ENCODE assay signal across 11 cellular contexts in genomic region chr5:10460252-10460906, GRCh38. TPM values are rescaled to one million over a fixed set of nuclear protein-coding genes. Genes with fewer than 3 reads are reported as not detected.
DNase-seq lines count a peak whose midpoint lies in the region; ATAC-seq and TF ChIP-seq lines count a peak whose summit lies in the region.
"Had no signal": no experiment of that assay in that cellular context is flagged by ENCODE, and none has a peak within 500 bp of the region (broad histone marks: within the 10 kb centered on the region; RNA-seq: fewer than 3 reads in every experiment).

No MANE protein-coding gene starts in this region.

- H3K9ac ChIP-seq in SK-N-SH: no peak overlapping the region

- H3K9me3 ChIP-seq in SK-N-SH: no peaks in the 10 kb centered on the region
- no peaks in the 10 kb centered on the region for H3K9me3 ChIP-seq in left ventricle myocardium inferior (replicated peaks)

- no peaks in the 10 kb centered on the region for H3K9me2 ChIP-seq in SK-N-SH

- peak; percentile 47 for DNase-seq in EH (ENCODE audit: low read depth)
- peak; percentile 59 for DNase-seq in SK-N-SH
- peak; percentile 87 for DNase-seq in left ventricle myocardium inferior
- DNase-seq in posterior vena cava (ENCODE audit: low spot score): peak; percentile 68
- no peak for DNase-seq in DMS79 (lab: John Stamatoyannopoulos, UW)
- DNase-seq in NCI-H226: no peak
- DNase-seq in GM19240 (ENCODE audit: insufficient read length, low spot score): no peak
- DNase-seq: activated naive CD4-positive, alpha-beta T cell treated with anti-CD3 and anti-CD28 coated beads, Interleukin-2, amount 50 U/mL, for 16 hours; CD8-positive, alpha-beta T cell; NCI-H1417 treated with DMSO at 0.1 percent for 48 hours had no signal

- H3K36me3 ChIP-seq in SK-N-SH (replicated peaks in 1 of 2; ENCODE audit: control insufficient read depth in 1 of 2, insufficient read depth in 2 of 2, low read length in 1 of 2) (no peaks in the 10 kb centered on the region), left ventricle myocardium inferior (no peaks in the 10 kb centered on the region)

- no peaks in the 10 kb centered on the region for H4K20me1 ChIP-seq in SK-N-SH (ENCODE audit: insufficient read depth)

- 45% methylated on average over 11 of the region's 13 CpGs for WGBS in SK-N-SH (ENCODE audit: low lambda C conversion rate)

- TF ChIP-seq RAD21 in SK-N-SH (IDR thresholded peaks at IDR 0.05; ENCODE audit: low read length): no peak

- no peak overlapping the region for H3K4me2 ChIP-seq in SK-N-SH

- no peak overlapping the region for H3K4me3 ChIP-seq in SK-N-SH (ENCODE audit: low read depth in 2 of 2, low read length in 1 of 2)
- H3K4me3 ChIP-seq in left ventricle myocardium inferior: no peak overlapping the region

- H3K27me3 ChIP-seq in SK-N-SH (ENCODE audit: insufficient read depth): no peaks in the 10 kb centered on the region
- H3K27me3 ChIP-seq in left ventricle myocardium inferior (ENCODE audit: low read depth): no peaks in the 10 kb centered on the region

- POLR2A ChIA-PET in SK-N-SH (lab: Yijun Ruan, JAX): no interaction called here

- H3K27ac ChIP-seq in SK-N-SH (ENCODE audit: low read depth in 2 of 2, low read length in 1 of 2) (no peak overlapping the region; a peak in 1 of 4 replicates), left ventricle myocardium inferior (replicated peaks) (peak overlapping the region; percentile 75)

- CTCF ChIA-PET in SK-N-SH (lab: Yijun Ruan, JAX): interaction anchor here (2.7 kb wide), 1 partner anchor 168 kb away, joined by 11 read pairs; no protein-coding TSS in a partner anchor

- ATAC-seq in HG02678 (IDR thresholded peaks at IDR 0.05; ENCODE audit: unreplicated experiment): no peak
- ATAC-seq: CD8-positive, alpha-beta T cell had no signal

- peaks cover 10% of the 10 kb centered on the region for H3F3A ChIP-seq in SK-N-SH (replicated peaks; ENCODE audit: insufficient read depth)

- H2AFZ ChIP-seq in SK-N-SH (ENCODE audit: low read depth): no peak overlapping the region

- no peak for TF ChIP-seq EP300 in SK-N-SH (IDR thresholded peaks at IDR 0.05; ENCODE audit: borderline replicate concordance in 1 of 2, low read depth in 1 of 2, low read length in 1 of 2)

- intact Hi-C loops in left ventricle myocardium inferior (cut with micrococcal nuclease): loop anchor here (10.0 kb wide), 1 partner anchor 104 kb away; the partner anchor contains the start of gene ANKRD33B
- intact Hi-C loops in posterior vena cava (cut with DNase I): no loop called here

- H3K4me1 ChIP-seq in SK-N-SH (ENCODE audit: control insufficient read depth in 1 of 2, insufficient read depth in 2 of 2, low read depth in 1 of 2, low read length in 1 of 2) (peaks cover 0 to 21% of the 10 kb centered on the region in 2 experiments; a peak in 1 of 4 replicates), left ventricle myocardium inferior (peaks cover 47% of the 10 kb centered on the region)

- no peaks in the 10 kb centered on the region for H3K79me2 ChIP-seq in SK-N-SH (ENCODE audit: insufficient read depth)

- 0 out of 2 replicates have a peak, but pooled peaks have one; percentile 9 for TF ChIP-seq CTCF in SK-N-SH (IDR thresholded peaks at IDR 0.05)
- peak; percentile 28 for TF ChIP-seq CTCF in left ventricle myocardium inferior (IDR thresholded peaks at IDR 0.05; ENCODE audit: borderline replicate concordance)

TF ChIP-seq in SK-N-SH, 30 proteins besides CTCF, POLR2A, EP300 and RAD21:
- TF ChIP-seq MXI1 (IDR thresholded peaks at IDR 0.05; ENCODE audit: low read depth, low read length) (no peak), RCOR1 (IDR thresholded peaks at IDR 0.05; ENCODE audit: low read length) (0 out of 2 replicates have a peak, but pooled peaks have one; percentile 9)
TF ChIP-seq in SK-N-SH: peak in this region for 1.

RNA-seq across cellular contexts. Expression of gene ROPN1L, which starts 18.7 kb away (rescaled TPM):
- polyA plus RNA-seq in SK-N-SH (2012; rRNA removed): 0.31 and 0.58 TPM in 2 replicates
- 0.39 and 0.45 TPM in 2 replicates for polyA plus RNA-seq in SK-N-SH (2012; cell fraction: cytosol; rRNA removed)
- 0.53 and 0.70 TPM in 2 replicates for polyA plus RNA-seq in SK-N-SH (2012; cell fraction: nucleus; rRNA removed)
- total RNA-seq in left ventricle myocardium inferior: 0.38 TPM
- under 1 TPM in 1 of 2 donors, not detected in 1; 0.67 TPM for total RNA-seq in posterior vena cava
- total RNA-seq: CD8-positive, alpha-beta T cell had no signal

Comparison
In these comparisons a context has a peak if more than half of its experiments do, and no peak if none do; other contexts are left out.
1. DNase-seq: peak in EH (single experiment), SK-N-SH (single experiment), left ventricle myocardium inferior (single experiment) and posterior vena cava (single experiment); none in DMS79 (single experiment), NCI-H226 (single experiment) and GM19240 (single experiment).